In the genomic region with DNA sequence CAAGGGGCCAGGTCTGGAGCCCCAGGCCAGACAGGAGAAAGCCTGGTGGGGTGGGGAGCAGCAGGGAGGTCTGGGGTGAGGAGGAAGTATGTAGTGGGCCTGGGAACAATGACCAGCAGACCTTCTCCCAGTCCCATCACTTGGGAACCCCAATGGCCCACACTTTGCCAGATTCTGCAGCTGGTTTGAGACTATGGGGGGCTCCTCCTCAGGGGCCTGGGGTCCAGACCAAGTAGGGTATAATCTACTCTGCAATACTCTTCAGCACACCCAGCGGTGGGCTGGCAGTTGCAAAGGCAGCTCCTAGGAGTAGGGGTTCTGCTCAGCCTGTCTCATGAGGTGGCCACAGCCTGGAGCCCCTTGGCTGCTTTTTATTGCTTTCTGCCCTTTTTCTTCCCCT, we compare ENCODE assay signal across 23 cellular contexts.
"Had no signal": no experiment of that assay in that cellular context is flagged by ENCODE, and none has a peak within 500 bp of the region (broad histone marks: within the 10 kb centered on the region; RNA-seq: fewer than 3 reads in every experiment).

No MANE protein-coding gene starts in this region.

- DNase-seq: dermis blood vessel endothelial cell; effector memory CD4-positive, alpha-beta T cell; esophagus squamous epithelium; foreskin melanocyte; left lung; mammary epithelial cell; mesendoderm; midbrain; naive thymus-derived CD4-positive, alpha-beta T cell; right cardiac atrium; sigmoid colon; stimulated activated CD4-positive, alpha-beta T cell treated with anti-CD3 and anti-CD28 coated beads, Interleukin-4, amount 100 ng/mL, for 4 hours; stimulated activated naive CD8-positive, alpha-beta T cell treated with anti-CD3 and anti-CD28 coated beads, Interleukin-15, Interleukin-2, amounts not matched to agents 100 U/mL and 50 U/mL, for 24 hours; substantia nigra; testis; tibial artery; upper lobe of left lung had no signal

- H3K9ac ChIP-seq: neural progenitor cell had no signal

- H3K27me3 ChIP-seq: testis, upper lobe of left lung had no signal

- FAIRE-seq: endothelial cell of umbilical vein, keratinocyte, urothelium cell line had no signal

- H3K27ac ChIP-seq: coronary artery, esophagus squamous epithelium, left lung, neural progenitor cell, prostate gland, sigmoid colon, testis, tibial artery, upper lobe of left lung had no signal

- H3K4me1 ChIP-seq: esophagus squamous epithelium, left lung, neural progenitor cell, prostate gland, testis, tibial artery, upper lobe of left lung had no signal

- H3K36me3 ChIP-seq: esophagus squamous epithelium, left lung, neural progenitor cell, prostate gland, sigmoid colon, tibial artery, upper lobe of left lung had no signal

- H2AFZ ChIP-seq: neural progenitor cell had no signal

- H3K4me3 ChIP-seq: coronary artery, esophagus squamous epithelium, left lung, neural progenitor cell, prostate gland, sigmoid colon, testis, tibial artery, upper lobe of left lung had no signal

- H3K9me3 ChIP-seq: esophagus squamous epithelium, left lung, prostate gland, sigmoid colon, testis, tibial artery, upper lobe of left lung had no signal

- H3K4me2 ChIP-seq: neural progenitor cell had no signal
